ENCODE assay signal across 22 cellular contexts in the genomic region with DNA sequence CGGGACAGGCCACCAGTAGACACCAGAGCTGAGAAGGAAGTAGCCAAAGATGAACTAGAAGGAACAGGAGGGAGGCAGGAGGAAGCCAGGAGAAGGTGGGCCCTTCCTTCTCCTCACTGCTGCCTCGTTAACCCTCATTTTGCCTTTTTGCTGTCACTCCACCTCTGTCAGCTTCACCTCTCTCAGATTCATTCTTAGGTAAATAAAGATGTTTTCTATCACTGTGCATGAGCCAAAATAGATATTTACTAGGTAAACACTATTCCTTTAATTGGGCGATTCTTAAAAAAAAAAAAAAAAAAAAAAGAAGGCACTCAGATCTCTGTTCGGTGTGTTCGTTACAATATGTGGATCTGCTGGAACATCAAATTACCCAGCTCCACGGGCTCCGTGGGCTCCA.
DNase-seq lines count a peak whose midpoint lies in the region; ATAC-seq, FAIRE-seq and TF ChIP-seq lines count a peak whose summit lies in the region.
"Had no signal": no experiment of that assay in that cellular context is flagged by ENCODE, and none has a peak within 500 bp of the region (broad histone marks: within the 10 kb centered on the region; RNA-seq: fewer than 3 reads in every experiment).

No MANE protein-coding gene starts in this region.

- H2AFZ ChIP-seq in HepG2 (ENCODE audit: low read length): no peak overlapping the region

- ATAC-seq in HepG2 (no peak), HG02884 (IDR thresholded peaks at IDR 0.05; ENCODE audit: unreplicated experiment) (no peak), GM21526 (IDR thresholded peaks at IDR 0.05; ENCODE audit: low FRiP score, unreplicated experiment) (no peak)
- ATAC-seq: stimulated activated naive CD8-positive, alpha-beta T cell treated with anti-CD3 and anti-CD28 coated beads, Interleukin-15, Interleukin-2, amounts not matched to agents 100 U/mL and 50 U/mL, for 24 hours had no signal

- no peak for FAIRE-seq in HepG2 (lab: Jason Lieb, UNC)
- FAIRE-seq: endothelial cell of umbilical vein, GM12892, pancreas, small intestine had no signal

- in situ Hi-C loops in HepG2 (cut with HindIII; ENCODE audit: extremely low pct_ligation_motif_present, low pct_unique_long_range_greater_than_20kb): no loop called here

- H3K27ac ChIP-seq in VCaP: peak overlapping the region; percentile 51
- peak overlapping the region; percentile 75 for H3K27ac ChIP-seq in HepG2 (ENCODE audit: extremely low read length, insufficient read depth, low read length)
- peak overlapping the region; percentile 80 for H3K27ac ChIP-seq in temporal lobe (ENCODE audit: low read depth, low read length)
- H3K27ac ChIP-seq: BLaER1 treated with 17β-estradiol and CSF1 and Interleukin-3, amounts not matched to agents 10 nM and 100 nM; brain microvascular endothelial cell; pancreas had no signal

- H3K27me3 ChIP-seq in HepG2 (ENCODE audit: control insufficient read depth in 1 of 2, insufficient read depth in 2 of 2, low read length in 2 of 2): no peaks in the 10 kb centered on the region
- H3K27me3 ChIP-seq: BLaER1 treated with 17β-estradiol and CSF1 and Interleukin-3, amounts not matched to agents 10 nM and 100 nM; brain microvascular endothelial cell; gastroesophageal sphincter; pancreas had no signal

- no peak for TF ChIP-seq POLR2A in HepG2 (IDR thresholded peaks at IDR 0.05; ENCODE audit: insufficient read depth in 1 of 2, low read depth in 2 of 2, low read length in 2 of 2)

- no peaks in the 10 kb centered on the region for H3K79me2 ChIP-seq in HepG2 (ENCODE audit: insufficient read depth, low read length)

- no peak overlapping the region for H3K4me3 ChIP-seq in HepG2 (replicated peaks in 1 of 3; ENCODE audit: insufficient read depth in 1 of 3, low read depth in 2 of 3, low read length in 3 of 3)
- H3K4me3 ChIP-seq: BLaER1 treated with 17β-estradiol and CSF1 and Interleukin-3, amounts not matched to agents 10 nM and 100 nM; gastroesophageal sphincter; pancreas had no signal

- no TSS peak for BruUV-seq in HepG2 (replicated peaks; lab: Mats Ljungman, UMichigan)

- POLR2A ChIA-PET in HepG2 (lab: Yijun Ruan, JAX): interaction anchor here (1.2 to 3.2 kb wide), 8 partner anchors 10 to 113 kb away, joined by 3 to 50 read pairs (median 8); partner anchors contain the start of gene GLUL

- TF ChIP-seq EP300 in HepG2 (IDR thresholded peaks at IDR 0.05; ENCODE audit: low read depth in 2 of 2, low read length in 2 of 2): no peak
- no peak for TF ChIP-seq EP300 in HepG2 (CRISPR knock-in tag; IDR thresholded peaks at IDR 0.05; ENCODE audit: borderline replicate concordance)

- peaks cover 66% of the 10 kb centered on the region for H3K4me1 ChIP-seq in HepG2 (ENCODE audit: insufficient read depth, low read length)
- H3K4me1 ChIP-seq: BLaER1 treated with 17β-estradiol and CSF1 and Interleukin-3, amounts not matched to agents 10 nM and 100 nM; gastroesophageal sphincter; pancreas had no signal

- 67% methylated on average over 7 of the region's 7 CpGs for WGBS in HepG2 (ENCODE audit: low lambda C conversion rate)

- H3K9me3 ChIP-seq in HepG2 (ENCODE audit: low read length): no peaks in the 10 kb centered on the region
- H3K9me3 ChIP-seq: BLaER1 treated with 17β-estradiol and CSF1 and Interleukin-3, amounts not matched to agents 10 nM and 100 nM; gastroesophageal sphincter; pancreas had no signal

- H3K9ac ChIP-seq in HepG2 (ENCODE audit: insufficient read depth, low read depth, low read length): no peak overlapping the region
- H3K9ac ChIP-seq: BLaER1 treated with 17β-estradiol and CSF1 and Interleukin-3, amounts not matched to agents 10 nM and 100 nM had no signal

- H3K4me2 ChIP-seq in HepG2 (ENCODE audit: low read depth, low read length): 0 out of 2 replicates have a peak overlapping the region, but pooled peaks have one; percentile 16
- H3K4me2 ChIP-seq: BLaER1 treated with 17β-estradiol and CSF1 and Interleukin-3, amounts not matched to agents 10 nM and 100 nM had no signal

- no peak for TF ChIP-seq RAD21 in HepG2 (CRISPR knock-in tag; IDR thresholded peaks at IDR 0.05)

- TF ChIP-seq CTCF in VCaP (conservative IDR thresholded peaks at IDR 0.05): no peak
- no peak for TF ChIP-seq CTCF in HepG2 (CRISPR knock-in tag; IDR thresholded peaks at IDR 0.05)

- H3K36me3 ChIP-seq in HepG2 (replicated peaks in 1 of 2; ENCODE audit: control insufficient read depth in 1 of 2, insufficient read depth in 2 of 2, low read length in 2 of 2): no peaks in the 10 kb centered on the region
- H3K36me3 ChIP-seq: BLaER1 treated with 17β-estradiol and CSF1 and Interleukin-3, amounts not matched to agents 10 nM and 100 nM; brain microvascular endothelial cell; gastroesophageal sphincter; pancreas had no signal

- intact Hi-C loops in HepG2 (cut with micrococcal nuclease; ENCODE audit: unreplicated experiment): no loop called here

- peak; percentile 57 for DNase-seq in NCI-H2029 (lab: John Stamatoyannopoulos, UW)
- DNase-seq in HepG2 (ENCODE audit: low spot score): no peak
- no peak for DNase-seq in NCI-H1694 (lab: John Stamatoyannopoulos, UW)
- DNase-seq: activated CD4-positive, alpha-beta T cell treated with anti-CD3 and anti-CD28 coated beads for 48 hours; activated CD8-positive, alpha-beta memory T cell treated with anti-CD3 and anti-CD28 coated beads for 24 hours; activated T-cell treated with anti-CD3 and anti-CD28 coated beads for 4 hours; amniotic stem cell; brain microvascular endothelial cell; IMR-90; nephron progenitor cell; stimulated activated naive CD8-positive, alpha-beta T cell treated with anti-CD3 and anti-CD28 coated beads, Interleukin-15, Interleukin-2, amounts not matched to agents 100 U/mL and 50 U/mL, for 24 hours; SW 1271 had no signal

- CTCF ChIA-PET in HepG2 (lab: Yijun Ruan, JAX; ENCODE audit: low intra/inter-chr PET ratio, low total read pairs): no interaction called here

- H4K20me1 ChIP-seq in HepG2 (ENCODE audit: insufficient read depth, low read length): no peaks in the 10 kb centered on the region
- H4K20me1 ChIP-seq: BLaER1 treated with 17β-estradiol and CSF1 and Interleukin-3, amounts not matched to agents 10 nM and 100 nM had no signal

TF ChIP-seq in HepG2, 621 proteins besides CTCF, POLR2A, EP300 and RAD21:
- TF ChIP-seq ZEB1 (IDR thresholded peaks at IDR 0.05; ENCODE audit: insufficient replicate concordance, low read depth) (peak; percentile 14), SIX4 (CRISPR knock-in tag; IDR thresholded peaks at IDR 0.05) (no peak)
